Comparison of ENCODE assay signal across 23 cellular contexts in the genomic region with DNA sequence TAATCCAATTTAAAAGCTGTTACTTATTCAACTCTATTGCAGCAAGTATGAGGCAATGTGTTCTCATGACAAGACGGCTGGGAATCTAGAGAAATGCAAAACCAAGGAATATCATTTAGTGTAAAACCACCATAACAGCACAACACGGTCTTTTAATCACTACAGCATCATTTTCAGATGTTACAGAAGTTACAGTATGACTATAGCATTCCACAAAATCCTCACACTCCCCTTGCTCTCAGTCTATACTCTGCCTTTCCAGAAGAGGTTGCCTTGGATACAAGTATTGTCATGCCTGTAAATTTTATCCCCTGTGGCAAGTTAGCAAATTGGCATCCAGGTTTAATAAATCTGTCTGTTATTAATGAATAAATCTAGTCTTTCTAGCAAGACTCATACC. TPM values are rescaled to one million over a fixed set of nuclear protein-coding genes. Genes with fewer than 3 reads are reported as not detected.
"Had no signal": no experiment of that assay in that cellular context is flagged by ENCODE, and none has a peak within 500 bp of the region (broad histone marks: within the 10 kb centered on the region; RNA-seq: fewer than 3 reads in every experiment).

No MANE protein-coding gene starts in this region.

- H2AFZ ChIP-seq: parathyroid adenoma had no signal

- H3K9me3 ChIP-seq: body of pancreas, neutrophil, tibial artery, uterus had no signal

- H3K79me2 ChIP-seq: parathyroid adenoma had no signal

- H3K36me3 ChIP-seq: left ventricle myocardium inferior, neutrophil, tibial artery, uterus had no signal

- H3K4me1 ChIP-seq: body of pancreas, parathyroid adenoma, uterus had no signal

- H3K4me3 ChIP-seq: body of pancreas, left ventricle myocardium inferior, tibial artery, uterus had no signal

- H3K27ac ChIP-seq: body of pancreas, left ventricle myocardium inferior, neutrophil, parathyroid adenoma, tibial artery, uterus had no signal

- DNase-seq: activated CD4-positive, alpha-beta T cell treated with anti-CD3 and anti-CD28 coated beads for 36 hours; activated CD8-positive, alpha-beta T cell treated with anti-CD3 and anti-CD28 coated beads for 36 hours; activated effector memory CD4-positive, alpha-beta T cell treated with Interleukin-2 at 50 U/mL for 16 hours; activated naive CD4-positive, alpha-beta T cell treated with anti-CD3 and anti-CD28 coated beads, Interleukin-2, amount 50 U/mL, for 16 hours; activated T-cell treated with anti-CD3 and anti-CD28 coated beads, Interleukin-2, amount 50 U/mL, for 4 hours; amniotic stem cell; body of pancreas; effector memory CD8-positive, alpha-beta T cell; hypothalamus; left ventricle myocardium inferior; natural killer cell; stimulated activated CD4-positive, alpha-beta T cell treated with anti-CD3 and anti-CD28 coated beads, Interleukin-15, amount 100 ng/mL, for 24 hours; stimulated activated CD4-positive, alpha-beta T cell treated with anti-CD3 and anti-CD28 coated beads, Interleukin-4, amount 100 ng/mL, for 24 hours; stimulated activated naive CD4-positive, alpha-beta T cell; T-helper 17 cell; tibial artery; uterus had no signal

- H3K27me3 ChIP-seq: body of pancreas, neutrophil, tibial artery, uterus had no signal

- ATAC-seq: activated CD4-positive, alpha-beta T cell treated with anti-CD3 and anti-CD28 coated beads for 36 hours; activated CD8-positive, alpha-beta T cell treated with anti-CD3 and anti-CD28 coated beads for 36 hours; activated T-cell treated with anti-CD3 and anti-CD28 coated beads, Interleukin-2, amount 50 U/mL, for 4 hours; body of pancreas; effector memory CD8-positive, alpha-beta T cell; T-helper 17 cell had no signal

- H3K9ac ChIP-seq: parathyroid adenoma had no signal

RNA-seq across cellular contexts. Expression of gene TAS2R1, which starts 28.6 kb away (rescaled TPM):
- total RNA-seq: activated CD4-positive, alpha-beta T cell treated with anti-CD3 and anti-CD28 coated beads for 36 hours; activated CD8-positive, alpha-beta T cell treated with anti-CD3 and anti-CD28 coated beads for 36 hours; activated T-cell treated with anti-CD3 and anti-CD28 coated beads, Interleukin-2, amount 50 U/mL, for 4 hours; body of pancreas; kidney epithelial cell; left ventricle myocardium inferior; natural killer cell; renal cortical epithelial cell; skeletal muscle tissue; subcutaneous adipose tissue; T-helper 17 cell; uterus had no signal
